ENCODE assay signal across 8 cellular contexts in the genomic region with DNA sequence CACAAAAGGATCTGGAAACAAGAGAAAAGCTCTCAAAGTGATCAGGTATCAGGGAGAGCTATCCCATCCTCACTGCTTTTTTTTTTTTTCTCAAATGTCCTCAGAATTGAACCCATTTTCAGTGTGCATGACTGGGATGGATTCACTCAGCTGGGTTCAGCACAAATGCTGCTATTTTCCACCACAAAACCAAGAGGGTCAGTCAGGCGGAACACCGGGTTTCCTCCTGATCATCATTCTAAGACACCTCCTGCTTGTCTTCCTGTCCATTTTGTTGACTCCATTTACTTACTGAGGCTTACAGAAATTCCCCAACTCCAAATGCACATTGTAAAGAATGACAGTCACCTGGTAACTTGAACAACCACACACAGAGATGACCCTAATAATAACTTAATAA. TPM values are rescaled to one million over a fixed set of nuclear protein-coding genes. Genes with fewer than 3 reads are reported as not detected.
DNase-seq lines count a peak whose midpoint lies in the region; ATAC-seq and TF ChIP-seq lines count a peak whose summit lies in the region.

No MANE protein-coding gene starts in this region.

- TF ChIP-seq POLR2A in gastroesophageal sphincter (IDR thresholded peaks at IDR 0.05) = no peak
- TF ChIP-seq POLR2A in uterus (IDR thresholded peaks at IDR 0.05) = no peak

- no peaks in the 10 kb centered on the region for H3K27me3 ChIP-seq in right atrium auricular region
- no peaks in the 10 kb centered on the region for H3K27me3 ChIP-seq in gastroesophageal sphincter
- H3K27me3 ChIP-seq in uterus = no peaks in the 10 kb centered on the region
- no peaks in the 10 kb centered on the region for H3K27me3 ChIP-seq in smooth muscle cell (ENCODE audit: low read depth)

- H3K4me1 ChIP-seq in right atrium auricular region = peaks cover 0 to 35% of the 10 kb centered on the region in 2 donors
- H3K4me1 ChIP-seq in gastroesophageal sphincter = peaks cover 0 to 55% (median 19%) of the 10 kb centered on the region in 3 donors
- peaks cover 0 to 6% of the 10 kb centered on the region in 2 donors for H3K4me1 ChIP-seq in uterus
- H3K4me1 ChIP-seq in smooth muscle cell (ENCODE audit: low read depth) = peaks cover 5% of the 10 kb centered on the region

- 76% methylated on average over 2 of the region's 2 CpGs; no CpG with 5 or more reads in 1 of the 2 donors for WGBS in gastroesophageal sphincter (ENCODE audit: low coverage in 1 of 2), 2 donors
- WGBS in smooth muscle cell (ENCODE audit: low lambda C conversion rate) = 96% methylated on average over 2 of the region's 2 CpGs

- H3K4me3 Mint-ChIP-seq in stimulated activated effector memory CD8-positive, alpha-beta T cell treated with anti-CD3 and anti-CD28 coated beads, Interleukin-12 subunit alpha, Interleukin-12 subunit beta, amount 100 ng/mL, for 72 hours = no peak overlapping the region

- H3K9me3 ChIP-seq in right atrium auricular region = no peaks in the 10 kb centered on the region
- H3K9me3 ChIP-seq in gastroesophageal sphincter = no peaks in the 10 kb centered on the region
- no peaks in the 10 kb centered on the region for H3K9me3 ChIP-seq in uterus
- H3K9me3 ChIP-seq in smooth muscle cell (replicated peaks; ENCODE audit: low read depth) = no peaks in the 10 kb centered on the region

- no peak for ATAC-seq in left cardiac atrium
- ATAC-seq in HG03196 (IDR thresholded peaks at IDR 0.05; ENCODE audit: unreplicated experiment) = peak; percentile 85
- ATAC-seq in gastroesophageal sphincter = no peak
- ATAC-seq in stimulated activated effector memory CD8-positive, alpha-beta T cell treated with anti-CD3 and anti-CD28 coated beads, Interleukin-12 subunit alpha, Interleukin-12 subunit beta, amount 100 ng/mL, for 72 hours = no peak
- ATAC-seq in SK-N-SH treated with all-trans-retinoic acid at 6 μM for 48 hours = no peak

- TF ChIP-seq EP300 in gastroesophageal sphincter (IDR thresholded peaks at IDR 0.05) = no peak

- H3F3A ChIP-seq in smooth muscle cell (ENCODE audit: low read depth) = peaks cover 7% of the 10 kb centered on the region

- DNase-seq in right atrium auricular region (ENCODE audit: low spot score) (no peak), left cardiac atrium (no peak), uterus (no peak), smooth muscle cell (lab: John Stamatoyannopoulos, UW; ENCODE audit: unreplicated experiment) (no peak)
- no peak for DNase-seq in stimulated activated effector memory CD8-positive, alpha-beta T cell treated with anti-CD3 and anti-CD28 coated beads, Interleukin-12 subunit alpha, Interleukin-12 subunit beta, amount 100 ng/mL, for 72 hours (ENCODE audit: low spot score in 2 of 2)

- H3K36me3 ChIP-seq in right atrium auricular region (peaks cover 4% of the 10 kb centered on the region), gastroesophageal sphincter (peaks cover 0 to 31% of the 10 kb centered on the region in 2 donors), uterus (no peaks in the 10 kb centered on the region), smooth muscle cell (ENCODE audit: low read depth) (no peaks in the 10 kb centered on the region)

- intact Hi-C loops in left cardiac atrium (cut with DNase I) (no loop called here), uterus (cut with DNase I; ENCODE audit: low total_unique reads) (no loop called here)

- H3K27ac ChIP-seq in right atrium auricular region = peak overlapping the region; percentile 38 to 70
- H3K27ac ChIP-seq in gastroesophageal sphincter = peak overlapping the region in 3 of 4 donors; percentile 46 to 53 (median 49)
- H3K27ac ChIP-seq in uterus = peak overlapping the region; percentile 22 to 60
- H3K27ac ChIP-seq in smooth muscle cell (ENCODE audit: low read depth) = no peak overlapping the region

- no peak overlapping the region for H2AFZ ChIP-seq in smooth muscle cell (ENCODE audit: low read depth)

- H3K9me3 Mint-ChIP-seq in stimulated activated effector memory CD8-positive, alpha-beta T cell treated with anti-CD3 and anti-CD28 coated beads, Interleukin-12 subunit alpha, Interleukin-12 subunit beta, amount 100 ng/mL, for 72 hours = no peaks in the 10 kb centered on the region

- no peak overlapping the region for H3K4me2 ChIP-seq in smooth muscle cell

- H3K79me2 ChIP-seq in smooth muscle cell (ENCODE audit: low read depth) = no peaks in the 10 kb centered on the region

- H3K4me1 Mint-ChIP-seq in stimulated activated effector memory CD8-positive, alpha-beta T cell treated with anti-CD3 and anti-CD28 coated beads, Interleukin-12 subunit alpha, Interleukin-12 subunit beta, amount 100 ng/mL, for 72 hours = peaks cover 55% of the 10 kb centered on the region

- H3K9ac ChIP-seq in smooth muscle cell (ENCODE audit: low read depth) = no peak overlapping the region

- no peaks in the 10 kb centered on the region for H4K20me1 ChIP-seq in smooth muscle cell (ENCODE audit: low read depth)

- H3K36me3 Mint-ChIP-seq in stimulated activated effector memory CD8-positive, alpha-beta T cell treated with anti-CD3 and anti-CD28 coated beads, Interleukin-12 subunit alpha, Interleukin-12 subunit beta, amount 100 ng/mL, for 72 hours = peaks cover 9% of the 10 kb centered on the region

- H3K4me3 ChIP-seq in right atrium auricular region (no peak overlapping the region), gastroesophageal sphincter (no peak overlapping the region), uterus (no peak overlapping the region), smooth muscle cell (no peak overlapping the region)

- TF ChIP-seq CTCF in right atrium auricular region (IDR thresholded peaks at IDR 0.05) (no peak), gastroesophageal sphincter (IDR thresholded peaks at IDR 0.05) (no peak), uterus (IDR thresholded peaks at IDR 0.05) (no peak), smooth muscle cell (IDR thresholded peaks at IDR 0.05; ENCODE audit: borderline replicate concordance, insufficient read depth, poor library complexity, severe bottlenecking) (no peak)

- no peak overlapping the region for H3K27ac Mint-ChIP-seq in stimulated activated effector memory CD8-positive, alpha-beta T cell treated with anti-CD3 and anti-CD28 coated beads, Interleukin-12 subunit alpha, Interleukin-12 subunit beta, amount 100 ng/mL, for 72 hours

TF ChIP-seq in SK-N-SH treated with all-trans-retinoic acid at 6 μM for 48 hours, 23 proteins besides CTCF, POLR2A, EP300 and RAD21:
- TF ChIP-seq ISL1 (CRISPR knock-in tag; IDR thresholded peaks at IDR 0.05) = no peak
- no peak for TF ChIP-seq SNAI2 (CRISPR knock-in tag; IDR thresholded peaks at IDR 0.05)
- TF ChIP-seq ZNF70 (CRISPR knock-in tag; IDR thresholded peaks at IDR 0.05) = no peak
TF ChIP-seq in SK-N-SH treated with all-trans-retinoic acid at 6 μM for 48 hours: peak in this region for 0.

RNA-seq across cellular contexts. Expression of a gene that starts 39.9 kb away (rescaled TPM):
- total RNA-seq in right atrium auricular region (1 to 10 TPM; 1.7 to 2.8 TPM), left cardiac atrium (1 to 10 TPM; 4.9 to 7.2 TPM), gastroesophageal sphincter (10 to 100 TPM in 3 of 4 donors, 1 to 10 TPM in 1; 9.3 to 20.7 (median 13.4) TPM), uterus (10 to 100 TPM in 1 of 4 donors, 1 to 10 TPM in 3; 4.4 to 29.6 (median 8.1) TPM), smooth muscle cell (5.8 and 6.3 TPM in 2 replicates)
- 1.7 and 4.1 TPM in 2 replicates for polyA plus RNA-seq in smooth muscle cell
